In genomic region chr15:65416845-65417416, GRCh38 we compare ENCODE assay signal across 16 cellular contexts. TPM values are rescaled to one million over a fixed set of nuclear protein-coding genes. Genes with fewer than 3 reads are reported as not detected.
DNase-seq lines count a peak whose midpoint lies in the region; ATAC-seq and TF ChIP-seq lines count a peak whose summit lies in the region.
"Had no signal": no experiment of that assay in that cellular context is flagged by ENCODE, and none has a peak within 500 bp of the region (broad histone marks: within the 10 kb centered on the region; RNA-seq: fewer than 3 reads in every experiment).

No MANE protein-coding gene starts in this region.

- peak overlapping the region; percentile 69 for H3K4me3 Mint-ChIP-seq in glutamatergic neuron (ENCODE audit: unreplicated experiment)
- peak overlapping the region; percentile 65 to 82 (median 81) for H3K4me3 Mint-ChIP-seq in nephron
- no peak overlapping the region for H3K4me3 Mint-ChIP-seq in effector memory CD8-positive, alpha-beta T cell
- H3K4me3 Mint-ChIP-seq: activated CD4-positive, alpha-beta T cell treated with anti-CD3 and anti-CD28 coated beads, Interleukin-2, amount 10 ng/mL, durations not matched to agents 7 days and 5 days; B cell; central memory CD8-positive, alpha-beta T cell had no signal

- H3K27me3 ChIP-seq in SJCRH30: no peaks in the 10 kb centered on the region

- H3K36me3 ChIP-seq in SJCRH30: no peaks in the 10 kb centered on the region

- H3K36me3 Mint-ChIP-seq in glutamatergic neuron (ENCODE audit: unreplicated experiment): no peaks in the 10 kb centered on the region
- no peaks in the 10 kb centered on the region for H3K36me3 Mint-ChIP-seq in nephron (ENCODE audit: low read depth)
- no peaks in the 10 kb centered on the region for H3K36me3 Mint-ChIP-seq in effector memory CD8-positive, alpha-beta T cell (ENCODE audit: insufficient read depth)

- TF ChIP-seq CTCF in glutamatergic neuron (IDR thresholded peaks at IDR 0.05; ENCODE audit: partially characterized antibody, unreplicated experiment) (no peak), nephron (IDR thresholded peaks at IDR 0.05; ENCODE audit: unreplicated experiment in 3 of 3) (no peak)

- H3K9me3 Mint-ChIP-seq in glutamatergic neuron (ENCODE audit: unreplicated experiment): peaks cover 29% of the 10 kb centered on the region
- H3K9me3 Mint-ChIP-seq in nephron: no peaks in the 10 kb centered on the region
- H3K9me3 Mint-ChIP-seq in effector memory CD8-positive, alpha-beta T cell: no peaks in the 10 kb centered on the region
- H3K9me3 Mint-ChIP-seq: activated CD4-positive, alpha-beta T cell treated with anti-CD3 and anti-CD28 coated beads, Interleukin-2, amount 10 ng/mL, durations not matched to agents 7 days and 5 days; central memory CD8-positive, alpha-beta T cell had no signal

- no peaks in the 10 kb centered on the region for H3K9me3 ChIP-seq in SJCRH30 (replicated peaks)

- peaks cover 58% of the 10 kb centered on the region for H3K4me1 Mint-ChIP-seq in glutamatergic neuron (ENCODE audit: low read depth, unreplicated experiment)
- peaks cover 84% of the 10 kb centered on the region for H3K4me1 Mint-ChIP-seq in nephron
- peaks cover under 1 to 3% of the 10 kb centered on the region in 2 donors for H3K4me1 Mint-ChIP-seq in effector memory CD8-positive, alpha-beta T cell (ENCODE audit: low read depth in 2 of 2)

- no peak for ATAC-seq in effector memory CD8-positive, alpha-beta T cell (replicated peaks)

- H3K4me3 ChIP-seq in SJCRH30: peak overlapping the region; percentile 33

- peak overlapping the region; percentile 88 for H3K27ac ChIP-seq in SJCRH30

- H3K27me3 Mint-ChIP-seq in glutamatergic neuron (ENCODE audit: unreplicated experiment): peaks cover 28% of the 10 kb centered on the region
- H3K27me3 Mint-ChIP-seq in nephron (ENCODE audit: low read depth): peaks cover 8% of the 10 kb centered on the region
- peaks cover 41 to 74% of the 10 kb centered on the region in 2 donors for H3K27me3 Mint-ChIP-seq in effector memory CD8-positive, alpha-beta T cell

- H3K27ac Mint-ChIP-seq in glutamatergic neuron (ENCODE audit: unreplicated experiment): peak overlapping the region; percentile 98
- H3K27ac Mint-ChIP-seq in nephron: peak overlapping the region; percentile 95 to 98 (median 97)
- no peak overlapping the region for H3K27ac Mint-ChIP-seq in effector memory CD8-positive, alpha-beta T cell
- H3K27ac Mint-ChIP-seq: activated CD4-positive, alpha-beta T cell treated with anti-CD3 and anti-CD28 coated beads, Interleukin-2, amount 10 ng/mL, durations not matched to agents 7 days and 5 days; B cell had no signal

- DNase-seq in EH (ENCODE audit: low read depth) (peak; percentile 30), SJCRH30 (peak; percentile 94 to 96), glutamatergic neuron (peak; percentile 43), NOMO-1 (lab: John Stamatoyannopoulos, UW; ENCODE audit: unreplicated experiment in 2 of 2) (no peak), EL (no peak), NCI-H2196 treated with DMSO at 0.1 percent for 48 hours (lab: John Stamatoyannopoulos, UW; ENCODE audit: unreplicated experiment) (no peak)
- DNase-seq in effector memory CD8-positive, alpha-beta T cell: no peak
- DNase-seq: activated CD4-positive, alpha-beta T cell treated with anti-CD3 and anti-CD28 coated beads, Interleukin-2, amount 10 ng/mL, durations not matched to agents 7 days and 5 days; activated gamma-delta T cell treated with Interleukin-2 at 50 U/mL for 16 hours; NCI-H1105 treated with DMSO at 0.1 percent for 48 hours; small intestine; stimulated activated CD8-positive, alpha-beta memory T cell treated with anti-CD3 and anti-CD28 coated beads, Interleukin-4, amount 100 ng/mL, for 48 hours had no signal

- H3K4me1 ChIP-seq in SJCRH30: peaks cover 52% of the 10 kb centered on the region

RNA-seq across cellular contexts. Expression of gene IGDCC4, which starts 5.8 kb away (rescaled TPM):
- 7.3 and 8.6 TPM in 2 replicates for total RNA-seq in SJCRH30 (2014; rRNA removed; shearing (Covaris generic))
- 53.9 TPM for total RNA-seq in glutamatergic neuron (ENCODE audit: unreplicated experiment)
- total RNA-seq: B cell had no signal

RNA-seq across cellular contexts. Expression of gene IGDCC3, which starts 39.1 kb away (rescaled TPM):
- 6.6 and 8.7 TPM in 2 replicates for total RNA-seq in SJCRH30 (2014; rRNA removed; shearing (Covaris generic))
- 342 TPM for total RNA-seq in glutamatergic neuron (ENCODE audit: unreplicated experiment)
- total RNA-seq: activated CD4-positive, alpha-beta T cell treated with anti-CD3 and anti-CD28 coated beads, Interleukin-2, amount 10 ng/mL, durations not matched to agents 7 days and 5 days; B cell; mononuclear cell had no signal

Comparison
In these comparisons a context has a peak if more than half of its experiments do, and no peak if none do; other contexts are left out.
1. DNase-seq: peak in EH (single experiment), SJCRH30 (2 of 2) and glutamatergic neuron (single experiment); none in NOMO-1 (0 of 2), EL (single experiment), NCI-H2196 treated with DMSO at 0.1 percent for 48 hours (single experiment) and effector memory CD8-positive, alpha-beta T cell (0 of 3).
2. H3K27ac Mint-ChIP-seq: peak in glutamatergic neuron (single experiment) and nephron (3 of 3); none in effector memory CD8-positive, alpha-beta T cell (0 of 2).
3. H3K4me3 Mint-ChIP-seq: peak in glutamatergic neuron (single experiment) and nephron (3 of 3); none in effector memory CD8-positive, alpha-beta T cell (0 of 2).
4. RNA of gene IGDCC3, which starts 39.1 kb away (total RNA-seq): 342 TPM in glutamatergic neuron (single experiment); 6.6 to 8.7 TPM in SJCRH30; every median in the first group is over 10 times any median in the second.